Comparison of ENCODE assay signal across 8 cellular contexts in the genomic region with DNA sequence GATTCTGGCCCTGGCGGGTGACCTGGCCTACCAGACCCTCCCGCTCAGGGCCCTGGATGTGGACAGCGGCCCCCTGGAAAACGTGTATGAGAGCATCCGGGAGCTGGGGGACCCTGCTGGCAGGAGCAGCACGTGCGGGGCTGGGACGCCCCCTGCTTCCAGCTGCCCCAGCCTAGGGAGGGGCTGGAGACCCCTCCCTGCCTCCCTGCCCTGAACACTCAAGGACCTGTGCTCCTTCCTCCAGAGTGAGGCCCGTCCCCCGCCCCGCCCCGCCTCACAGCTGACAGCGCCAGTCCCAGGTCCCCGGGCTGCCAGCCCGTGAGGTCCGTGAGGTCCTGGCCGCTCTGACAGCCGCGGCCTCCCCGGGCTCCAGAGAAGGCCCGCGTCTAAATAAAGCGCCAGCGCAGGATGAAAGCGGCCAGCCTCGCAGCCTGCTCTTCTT. TPM values are rescaled to one million over a fixed set of nuclear protein-coding genes. Genes with fewer than 3 reads are reported as not detected.
A peak's percentile ranks its signal among the peaks of the same experiment; 100 is the strongest.
DNase-seq lines count a peak whose midpoint lies in the region; ATAC-seq and TF ChIP-seq lines count a peak whose summit lies in the region.

No MANE protein-coding gene starts in this region.

- H3K9me3 Mint-ChIP-seq in CD8-positive, alpha-beta T cell = no peaks in the 10 kb centered on the region

- H3K27ac ChIP-seq in CD8-positive, alpha-beta T cell (ENCODE audit: low read depth, low read length) = no peak overlapping the region
- H3K27ac ChIP-seq in left lung (peak overlapping the region; percentile 63 to 78), thoracic aorta (peak overlapping the region; percentile 81 to 89)

- H3K4me3 Mint-ChIP-seq in CD8-positive, alpha-beta T cell = peak overlapping the region; percentile 92

- DNase-seq in CD8-positive, alpha-beta T cell = peak in 3 of 7 experiments; percentile 37 to 51 (median 43)
- DNase-seq in NCI-H2171 (lab: John Stamatoyannopoulos, UW) (peak; percentile 39), cardiac fibroblast (ENCODE audit: low read depth in 2 of 2) (peak; percentile 20 to 25), left lung (peak in 1 of 2 donors; percentile 91), thoracic aorta (ENCODE audit: low spot score) (no peak), NCI-H345 (lab: John Stamatoyannopoulos, UW) (no peak)
- DNase-seq in activated CD8-positive, alpha-beta memory T cell treated with anti-CD3 and anti-CD28 coated beads, Interleukin-2, amount 50 U/mL, for 4 hours = no peak

- no peak for TF ChIP-seq CTCF in CD8-positive, alpha-beta T cell (IDR thresholded peaks at IDR 0.05)
- TF ChIP-seq CTCF in cardiac fibroblast (IDR thresholded peaks at IDR 0.05; ENCODE audit: low read depth, low read length) = no peak
- TF ChIP-seq CTCF in left lung (IDR thresholded peaks at IDR 0.05) = no peak
- no peak for TF ChIP-seq CTCF in thoracic aorta (IDR thresholded peaks at IDR 0.05)

- H3K4me3 ChIP-seq in CD8-positive, alpha-beta T cell (ENCODE audit: low read depth, low read length) = peak overlapping the region; percentile 80
- H3K4me3 ChIP-seq in cardiac fibroblast (replicated peaks in 1 of 2; ENCODE audit: low read depth in 2 of 2, low read length in 2 of 2) = no peak overlapping the region
- H3K4me3 ChIP-seq in left lung = peak overlapping the region; percentile 43 to 53
- H3K4me3 ChIP-seq in thoracic aorta = peak overlapping the region; percentile 89

- H3K36me3 Mint-ChIP-seq in CD8-positive, alpha-beta T cell = peaks cover 27% of the 10 kb centered on the region

- no peak for ATAC-seq in CD8-positive, alpha-beta T cell
- ATAC-seq in left lung = peak; percentile 45
- no peak for ATAC-seq in thoracic aorta (ENCODE audit: insufficient number of reproducible peaks, low FRiP score, low read depth)
- ATAC-seq in HG02678 (IDR thresholded peaks at IDR 0.05; ENCODE audit: unreplicated experiment) = no peak

- H3K36me3 ChIP-seq in CD8-positive, alpha-beta T cell (ENCODE audit: insufficient read depth, low read length) = peaks cover 14% of the 10 kb centered on the region
- peaks cover 0 to 60% of the 10 kb centered on the region in 2 donors for H3K36me3 ChIP-seq in left lung
- H3K36me3 ChIP-seq in thoracic aorta = peaks cover 44% of the 10 kb centered on the region

- POLR2A ChIA-PET in CD8-positive, alpha-beta T cell (lab: Charles Lee) = interaction anchor here (0.8 to 5.2 kb wide), 7 partner anchors 11 to 242 kb away, joined by 3 to 73 read pairs (median 5); a partner anchor contains a TSS

- H3K27me3 Mint-ChIP-seq in CD8-positive, alpha-beta T cell (ENCODE audit: low read depth) = no peaks in the 10 kb centered on the region

- peaks cover 23% of the 10 kb centered on the region for H3K4me1 Mint-ChIP-seq in CD8-positive, alpha-beta T cell (ENCODE audit: low read depth)

- H3K9me3 ChIP-seq in CD8-positive, alpha-beta T cell (ENCODE audit: low read length) = no peaks in the 10 kb centered on the region
- H3K9me3 ChIP-seq in left lung (no peaks in the 10 kb centered on the region), thoracic aorta (no peaks in the 10 kb centered on the region)

- intact Hi-C loops in CD8-positive, alpha-beta T cell (cut with DNase I, micrococcal nuclease) = loop anchor here (2.0 to 5.0 kb wide), 9 partner anchors 44 to 242 kb away; a partner anchor contains a TSS
- intact Hi-C loops in left lung (cut with DNase I) = no loop called here

- CTCF ChIA-PET in CD8-positive, alpha-beta T cell (lab: Charles Lee) = interaction anchor here (0.5 to 4.7 kb wide), 4 partner anchors 31 to 241 kb away, joined by 3 to 44 read pairs (median 3); a partner anchor contains a TSS

- H3K27ac Mint-ChIP-seq in CD8-positive, alpha-beta T cell = no peak overlapping the region

- peaks cover 41% of the 10 kb centered on the region for H3K4me1 ChIP-seq in CD8-positive, alpha-beta T cell (ENCODE audit: insufficient read depth, low read length)
- H3K4me1 ChIP-seq in left lung (peaks cover 31 to 48% of the 10 kb centered on the region in 2 donors), thoracic aorta (ENCODE audit: control insufficient read depth in 1 of 2, low read depth in 2 of 2) (peaks cover 17 to 24% of the 10 kb centered on the region in 2 donors)

- H3K27me3 ChIP-seq in CD8-positive, alpha-beta T cell (ENCODE audit: insufficient read depth, low read length) = no peaks in the 10 kb centered on the region
- peaks cover 0 to 26% of the 10 kb centered on the region in 2 donors for H3K27me3 ChIP-seq in left lung
- no peaks in the 10 kb centered on the region for H3K27me3 ChIP-seq in thoracic aorta (replicated peaks; ENCODE audit: insufficient read depth)

RNA-seq across cellular contexts. Expression of a gene that starts 0.9 kb away (rescaled TPM):
- total RNA-seq in CD8-positive, alpha-beta T cell = 10 to 100 TPM; 79.3 to 90.0 TPM
- 10 to 100 TPM; 61.1 to 66.8 TPM for total RNA-seq in left lung
- total RNA-seq in thoracic aorta = 100 to 1,000 TPM in 1 of 2 donors, 10 to 100 TPM in 1; 36.2 to 103 TPM

RNA-seq across cellular contexts. Expression of a gene that starts 2.2 kb away (rescaled TPM):
- 100 to 1,000 TPM; 118 to 123 TPM for total RNA-seq in CD8-positive, alpha-beta T cell
- total RNA-seq in left lung (1 to 10 TPM; 7.1 to 7.2 TPM), thoracic aorta (10 to 100 TPM; 15.6 to 26.5 TPM)

RNA-seq across cellular contexts. Expression of a gene that starts 30.9 kb away (rescaled TPM):
- total RNA-seq in CD8-positive, alpha-beta T cell = 10 to 100 TPM; 25.5 to 25.7 TPM
- total RNA-seq in left lung (10 to 100 TPM; 26.2 to 28.8 TPM), thoracic aorta (10 to 100 TPM; 32.6 to 41.1 TPM)

RNA-seq across cellular contexts. Expression of a gene that starts 30.9 kb away (rescaled TPM):
- total RNA-seq in CD8-positive, alpha-beta T cell = 10 to 100 TPM; 25.1 to 28.6 TPM
- 10 to 100 TPM; 38.2 to 46.9 TPM for total RNA-seq in left lung
- total RNA-seq in thoracic aorta = 10 to 100 TPM; 56.4 to 57.8 TPM

RNA-seq across cellular contexts. Expression of a gene that starts 42.3 kb away (rescaled TPM):
- 1 to 10 TPM; 2.0 to 3.0 TPM for total RNA-seq in CD8-positive, alpha-beta T cell
- 10 to 100 TPM in 1 of 2 donors, 1 to 10 TPM in 1; 3.6 to 17.6 TPM for total RNA-seq in left lung
- 10 to 100 TPM; 32.9 to 98.9 TPM for total RNA-seq in thoracic aorta

Comparison
In these comparisons a context has a peak if more than half of its experiments do, and no peak if none do; other contexts are left out.
1. DNase-seq: peak in NCI-H2171 (single experiment) and cardiac fibroblast (2 of 2); none in thoracic aorta (single experiment), NCI-H345 (single experiment) and activated CD8-positive, alpha-beta memory T cell treated with anti-CD3 and anti-CD28 coated beads, Interleukin-2, amount 50 U/mL, for 4 hours (single experiment).
2. H3K4me3 ChIP-seq: peak in CD8-positive, alpha-beta T cell (single experiment), left lung (2 of 2) and thoracic aorta (single experiment); none in cardiac fibroblast (0 of 2).
3. RNA of a gene that starts 2.2 kb away (total RNA-seq): 118 to 123 TPM in CD8-positive, alpha-beta T cell; 15.6 to 26.5 TPM in thoracic aorta and 7.1 to 7.2 TPM in left lung; every median in the first group is over 4 times any median in the second.
4. intact Hi-C loops: an anchor here in CD8-positive, alpha-beta T cell (2.0 to 5.0 kb wide); none called in left lung.